Comparison of ENCODE assay signal across 1 cellular context in the genomic region with DNA sequence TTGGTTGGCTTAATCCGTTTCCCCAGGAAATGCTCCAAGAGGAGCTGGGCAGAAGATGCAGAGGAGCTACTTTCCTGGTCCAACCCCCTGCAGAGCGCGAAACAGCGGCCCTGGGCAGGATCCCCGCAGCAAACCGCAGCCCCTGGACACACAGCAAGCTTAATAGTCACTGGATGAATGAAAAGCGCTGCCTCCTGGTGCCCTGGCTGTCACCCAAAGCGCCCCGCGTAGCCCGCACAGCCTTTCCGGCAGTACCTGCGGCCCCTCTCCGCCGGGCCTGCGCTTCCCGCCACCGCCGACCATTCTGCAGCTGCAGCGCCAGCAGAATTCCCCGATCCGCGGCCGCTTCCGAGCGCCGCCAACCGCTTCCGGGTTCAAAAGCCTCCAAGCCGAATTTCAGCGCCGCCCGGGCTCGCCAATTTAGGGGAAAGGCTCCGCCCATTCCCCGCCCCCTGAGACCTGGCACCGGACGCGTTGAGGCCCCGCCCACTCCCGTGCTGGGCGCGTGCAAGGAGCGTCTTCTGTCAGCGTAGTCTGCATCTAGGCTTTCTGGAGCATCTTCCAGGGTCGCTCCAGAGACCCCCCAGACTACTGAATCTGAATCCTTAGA.
TF ChIP-seq lines count a peak whose summit lies in the region.

A gene (minus strand): TSS at position 370 of the 610 bp plus-strand sequence. CDS start 67 bp downstream, at position 303.

TF ChIP-seq in SK-N-SH, 30 proteins besides CTCF, POLR2A, EP300 and RAD21 (continued from another document):
- TF ChIP-seq, protein P1, sequence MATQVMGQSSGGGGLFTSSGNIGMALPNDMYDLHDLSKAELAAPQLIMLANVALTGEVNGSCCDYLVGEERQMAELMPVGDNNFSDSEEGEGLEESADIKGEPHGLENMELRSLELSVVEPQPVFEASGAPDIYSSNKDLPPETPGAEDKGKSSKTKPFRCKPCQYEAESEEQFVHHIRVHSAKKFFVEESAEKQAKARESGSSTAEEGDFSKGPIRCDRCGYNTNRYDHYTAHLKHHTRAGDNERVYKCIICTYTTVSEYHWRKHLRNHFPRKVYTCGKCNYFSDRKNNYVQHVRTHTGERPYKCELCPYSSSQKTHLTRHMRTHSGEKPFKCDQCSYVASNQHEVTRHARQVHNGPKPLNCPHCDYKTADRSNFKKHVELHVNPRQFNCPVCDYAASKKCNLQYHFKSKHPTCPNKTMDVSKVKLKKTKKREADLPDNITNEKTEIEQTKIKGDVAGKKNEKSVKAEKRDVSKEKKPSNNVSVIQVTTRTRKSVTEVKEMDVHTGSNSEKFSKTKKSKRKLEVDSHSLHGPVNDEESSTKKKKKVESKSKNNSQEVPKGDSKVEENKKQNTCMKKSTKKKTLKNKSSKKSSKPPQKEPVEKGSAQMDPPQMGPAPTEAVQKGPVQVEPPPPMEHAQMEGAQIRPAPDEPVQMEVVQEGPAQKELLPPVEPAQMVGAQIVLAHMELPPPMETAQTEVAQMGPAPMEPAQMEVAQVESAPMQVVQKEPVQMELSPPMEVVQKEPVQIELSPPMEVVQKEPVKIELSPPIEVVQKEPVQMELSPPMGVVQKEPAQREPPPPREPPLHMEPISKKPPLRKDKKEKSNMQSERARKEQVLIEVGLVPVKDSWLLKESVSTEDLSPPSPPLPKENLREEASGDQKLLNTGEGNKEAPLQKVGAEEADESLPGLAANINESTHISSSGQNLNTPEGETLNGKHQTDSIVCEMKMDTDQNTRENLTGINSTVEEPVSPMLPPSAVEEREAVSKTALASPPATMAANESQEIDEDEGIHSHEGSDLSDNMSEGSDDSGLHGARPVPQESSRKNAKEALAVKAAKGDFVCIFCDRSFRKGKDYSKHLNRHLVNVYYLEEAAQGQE (IDR thresholded peaks at IDR 0.05; ENCODE audit: low read depth, low read length) = no peak; the same call in 1 of the 2 replicates
- no peak for TF ChIP-seq EZH2phosphoT487 (IDR thresholded peaks at IDR 0.05; ENCODE audit: borderline replicate concordance, low read depth)
- TF ChIP-seq CHD2 (IDR thresholded peaks at IDR 0.05; ENCODE audit: low read length, partially characterized antibody) = peak; percentile 25
- TF ChIP-seq ELF1 (IDR thresholded peaks at IDR 0.05) = peak; percentile 81
- peak; percentile 76; the same call in 1 of the 2 replicates for TF ChIP-seq SIN3A (IDR thresholded peaks at IDR 0.05; ENCODE audit: borderline replicate concordance, low read depth, low read length)
- peak; percentile 87 for TF ChIP-seq GABPA (IDR thresholded peaks at IDR 0.05; ENCODE audit: low read depth)
- no peak for TF ChIP-seq TEAD4 (IDR thresholded peaks at IDR 0.05; ENCODE audit: borderline replicate concordance, insufficient read depth)
- TF ChIP-seq, protein P2, sequence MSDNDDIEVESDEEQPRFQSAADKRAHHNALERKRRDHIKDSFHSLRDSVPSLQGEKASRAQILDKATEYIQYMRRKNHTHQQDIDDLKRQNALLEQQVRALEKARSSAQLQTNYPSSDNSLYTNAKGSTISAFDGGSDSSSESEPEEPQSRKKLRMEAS (IDR thresholded peaks at IDR 0.05; ENCODE audit: low read depth) = peak; percentile 84
- no peak for TF ChIP-seq FOSL2 (IDR thresholded peaks at IDR 0.05; ENCODE audit: borderline replicate concordance, low read depth)
- no peak for TF ChIP-seq FOXJ3 (CRISPR knock-in tag; IDR thresholded peaks at IDR 0.05)
- TF ChIP-seq NFIC (IDR thresholded peaks at IDR 0.05; ENCODE audit: borderline replicate concordance) = no peak; the same call in none of the 2 replicates
- peak; percentile 87 for TF ChIP-seq POLR2AphosphoS5 (IDR thresholded peaks at IDR 0.05; ENCODE audit: low read depth, low read length)
- no peak for TF ChIP-seq RFX5 (IDR thresholded peaks at IDR 0.05; ENCODE audit: low read length)
- TF ChIP-seq, protein P3, sequence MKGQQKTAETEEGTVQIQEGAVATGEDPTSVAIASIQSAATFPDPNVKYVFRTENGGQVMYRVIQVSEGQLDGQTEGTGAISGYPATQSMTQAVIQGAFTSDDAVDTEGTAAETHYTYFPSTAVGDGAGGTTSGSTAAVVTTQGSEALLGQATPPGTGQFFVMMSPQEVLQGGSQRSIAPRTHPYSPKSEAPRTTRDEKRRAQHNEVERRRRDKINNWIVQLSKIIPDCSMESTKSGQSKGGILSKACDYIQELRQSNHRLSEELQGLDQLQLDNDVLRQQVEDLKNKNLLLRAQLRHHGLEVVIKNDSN (IDR thresholded peaks at IDR 0.05; ENCODE audit: borderline replicate concordance, low read depth) = no peak
- TF ChIP-seq RCOR1 (IDR thresholded peaks at IDR 0.05; ENCODE audit: low read length) = peak; percentile 19; the same call in 1 of the 2 replicates
- TF ChIP-seq, protein P4, sequence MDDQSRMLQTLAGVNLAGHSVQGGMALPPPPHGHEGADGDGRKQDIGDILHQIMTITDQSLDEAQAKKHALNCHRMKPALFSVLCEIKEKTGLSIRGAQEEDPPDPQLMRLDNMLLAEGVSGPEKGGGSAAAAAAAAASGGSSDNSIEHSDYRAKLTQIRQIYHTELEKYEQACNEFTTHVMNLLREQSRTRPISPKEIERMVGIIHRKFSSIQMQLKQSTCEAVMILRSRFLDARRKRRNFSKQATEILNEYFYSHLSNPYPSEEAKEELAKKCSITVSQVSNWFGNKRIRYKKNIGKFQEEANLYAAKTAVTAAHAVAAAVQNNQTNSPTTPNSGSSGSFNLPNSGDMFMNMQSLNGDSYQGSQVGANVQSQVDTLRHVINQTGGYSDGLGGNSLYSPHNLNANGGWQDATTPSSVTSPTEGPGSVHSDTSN (IDR thresholded peaks at IDR 0.05) = no peak
